In genomic region chr2:84924173-84925106, GRCh38 we compare ENCODE assay signal across 1 cellular context.
TF ChIP-seq lines count a peak whose summit lies in the region.

No MANE protein-coding gene starts in this region.

TF ChIP-seq in GM12878, 131 proteins besides CTCF, POLR2A, EP300 and RAD21 (continued from another document):
- TF ChIP-seq IRF5 (IDR thresholded peaks at IDR 0.05; ENCODE audit: borderline replicate concordance): no peak
- TF ChIP-seq NRF1 (conservative IDR thresholded peaks at IDR 0.05; ENCODE audit: low read depth, low read length): no peak
- TF ChIP-seq MXI1 (IDR thresholded peaks at IDR 0.05; ENCODE audit: low read depth, low read length): no peak
- TF ChIP-seq EED (IDR thresholded peaks at IDR 0.05; ENCODE audit: low read depth): peak; percentile 64; the same call in 1 of the 2 replicates
- TF ChIP-seq USF1 (IDR thresholded peaks at IDR 0.05; ENCODE audit: borderline replicate concordance, extremely low read length, insufficient read depth, low read depth, low read length): no peak
- no peak for TF ChIP-seq GABPA (IDR thresholded peaks at IDR 0.05; ENCODE audit: low read depth)
- no peak for TF ChIP-seq ZNF592 (IDR thresholded peaks at IDR 0.05)
- TF ChIP-seq ZNF217 (IDR thresholded peaks at IDR 0.05): no peak
- 0 out of 2 replicates have a peak, but pooled peaks have one; percentile 40 for TF ChIP-seq DPF2 (IDR thresholded peaks at IDR 0.05)
- no peak for TF ChIP-seq IRF3 (IDR thresholded peaks at IDR 0.05)
